8 cellular contexts compared by ENCODE assay signal in the genomic region with DNA sequence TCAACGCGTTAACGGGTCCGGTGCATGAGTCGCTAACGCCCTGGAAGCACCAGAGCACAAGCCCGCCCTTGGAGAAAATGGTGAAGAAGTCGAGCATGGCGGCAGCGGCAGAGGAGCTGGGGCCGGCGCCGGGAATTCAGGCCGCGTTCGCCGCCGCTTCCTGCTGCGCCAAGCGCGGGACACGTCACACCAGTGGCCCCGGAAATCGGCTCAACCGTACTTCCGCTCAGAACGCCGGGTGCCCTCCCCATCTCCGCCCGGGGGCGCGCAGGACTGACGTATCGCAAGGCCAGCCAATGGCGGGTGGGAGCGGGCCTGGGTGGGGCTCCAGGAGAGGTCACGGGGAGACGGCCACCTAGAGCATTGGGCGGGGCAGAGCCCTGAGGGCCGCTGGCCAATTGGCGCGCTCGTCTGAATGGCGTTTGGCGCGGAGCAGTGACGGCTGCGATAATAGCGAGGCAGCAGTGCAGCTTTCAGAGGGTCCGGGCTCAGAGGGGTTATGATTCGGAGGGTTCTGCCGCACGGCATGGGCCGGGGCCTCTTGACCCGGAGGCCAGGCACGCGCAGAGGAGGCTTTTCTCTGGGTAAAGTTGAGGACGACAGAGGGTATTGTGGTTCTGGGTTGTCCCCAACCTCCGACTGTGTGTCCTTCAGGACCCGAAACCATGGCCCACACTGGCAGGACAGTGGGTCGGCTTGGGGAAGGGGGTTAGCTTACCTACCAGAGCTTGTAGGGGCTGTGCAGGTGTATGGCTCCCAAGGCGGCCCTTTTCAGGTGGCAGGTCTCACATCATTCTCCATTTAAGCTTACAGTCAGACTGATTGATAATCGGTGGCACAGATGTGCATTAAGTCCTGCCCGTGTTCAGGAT. TPM values are rescaled to one million over a fixed set of nuclear protein-coding genes. Genes with fewer than 3 reads are reported as not detected.
DNase-seq lines count a peak whose midpoint lies in the region; ATAC-seq, FAIRE-seq and TF ChIP-seq lines count a peak whose summit lies in the region.

TSS of gene FOXRED1 (plus strand) at position 447 of the 872 bp plus-strand sequence. CDS start at position 500, 53 bp downstream.
A gene with protein sequence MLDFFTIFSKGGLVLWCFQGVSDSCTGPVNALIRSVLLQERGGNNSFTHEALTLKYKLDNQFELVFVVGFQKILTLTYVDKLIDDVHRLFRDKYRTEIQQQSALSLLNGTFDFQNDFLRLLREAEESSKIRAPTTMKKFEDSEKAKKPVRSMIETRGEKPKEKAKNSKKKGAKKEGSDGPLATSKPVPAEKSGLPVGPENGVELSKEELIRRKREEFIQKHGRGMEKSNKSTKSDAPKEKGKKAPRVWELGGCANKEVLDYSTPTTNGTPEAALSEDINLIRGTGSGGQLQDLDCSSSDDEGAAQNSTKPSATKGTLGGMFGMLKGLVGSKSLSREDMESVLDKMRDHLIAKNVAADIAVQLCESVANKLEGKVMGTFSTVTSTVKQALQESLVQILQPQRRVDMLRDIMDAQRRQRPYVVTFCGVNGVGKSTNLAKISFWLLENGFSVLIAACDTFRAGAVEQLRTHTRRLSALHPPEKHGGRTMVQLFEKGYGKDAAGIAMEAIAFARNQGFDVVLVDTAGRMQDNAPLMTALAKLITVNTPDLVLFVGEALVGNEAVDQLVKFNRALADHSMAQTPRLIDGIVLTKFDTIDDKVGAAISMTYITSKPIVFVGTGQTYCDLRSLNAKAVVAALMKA (minus strand): TSS at position 188 of the 872 bp plus-strand sequence. CDS start 91 bp downstream, at position 97.

- peak within 1 kb of the TSS; percentile 90 for H3K4me2 ChIP-seq in trophoblast cell (ENCODE audit: low read length)

- 0% methylated on average over 55 to 64 of the region's 64 CpGs for WGBS in adipose tissue, 3 donors
- no CpG with 5 or more reads among the region's 64 CpGs for WGBS in trophoblast cell (ENCODE audit: extremely low coverage, insufficient coverage, insufficient read length)
- 1% methylated on average over 48 of the region's 64 CpGs; no CpG with 5 or more reads in 1 of the 2 donors for WGBS in transverse colon (ENCODE audit: low coverage in 1 of 2), 2 donors

- CTCF ChIA-PET in T-cell (lab: Charles Lee): interaction anchor here (0.6 to 1.5 kb wide), 7 partner anchors 35 to 1516 kb away, joined by 3 to 6 read pairs (median 4); partner anchors contain the start of genes DCPS (in 1 of the 2) and FAM118B (in 1 of the 2)

- peak; percentile 99 for FAIRE-seq in GM12891 (lab: Jason Lieb, UNC)

- H2AFZ ChIP-seq in trophoblast cell (ENCODE audit: insufficient read depth, low read length, poor library complexity): peak within 1 kb of the TSS; percentile 89

- TF ChIP-seq POLR2A in GM12891 (IDR thresholded peaks at IDR 0.05; ENCODE audit: low read depth, low read length): peak; percentile 89
- TF ChIP-seq POLR2A in transverse colon (IDR thresholded peaks at IDR 0.05): peak; percentile 90

- TF ChIP-seq EP300 in transverse colon (IDR thresholded peaks at IDR 0.05; ENCODE audit: low read depth): peak; percentile 54

- no peaks in the 10 kb centered on the region for H3K27me3 Mint-ChIP-seq in T-cell

- H3K4me3 ChIP-seq in cardiac muscle cell (peak within 1 kb of the TSS; percentile 79), trophoblast cell (ENCODE audit: low read depth, low read length) (peak within 1 kb of the TSS; percentile 98), transverse colon (peak within 1 kb of the TSS; percentile 68 to 95 (median 82))

- no peak within 1 kb of the TSS for H2BK12ac ChIP-seq in trophoblast cell (ENCODE audit: low read length)

- H2AK5ac ChIP-seq in trophoblast cell (ENCODE audit: low read length): peak within 1 kb of the TSS; percentile 97

- H4K8ac ChIP-seq in trophoblast cell (ENCODE audit: low read depth, low read length): peak within 1 kb of the TSS; percentile 99

- peaks cover 4% of the 10 kb centered on the region for H3K4me1 ChIP-seq in cardiac muscle cell (ENCODE audit: low read depth)
- H3K4me1 ChIP-seq in trophoblast cell (ENCODE audit: control insufficient read depth in 1 of 2, insufficient read depth in 2 of 2, low read length in 2 of 2): peaks cover 9% of the 10 kb centered on the region in 2 experiments
- H3K4me1 ChIP-seq in transverse colon: peaks cover 9 to 21% (median 15%) of the 10 kb centered on the region in 4 donors

- intact Hi-C loops in transverse colon (cut with DNase I; ENCODE audit: low total_unique reads): no loop called here

- ATAC-seq in HG02840 (IDR thresholded peaks at IDR 0.05; ENCODE audit: low FRiP score, unreplicated experiment) (peak; percentile 99), T-cell (replicated peaks in 1 of 4) (peak; percentile 97 to 99 (median 98))

- H3K18ac ChIP-seq in trophoblast cell (ENCODE audit: low read length): peak within 1 kb of the TSS; percentile 98

- H3K27ac ChIP-seq in adipose tissue (ENCODE audit: low read depth, low read length): peak within 1 kb of the TSS; percentile 65
- H3K27ac ChIP-seq in cardiac muscle cell: peak within 1 kb of the TSS; percentile 93
- peak within 1 kb of the TSS; percentile 94 for H3K27ac ChIP-seq in trophoblast cell (ENCODE audit: low read depth, low read length)
- peak within 1 kb of the TSS; percentile 88 to 98 (median 92) for H3K27ac ChIP-seq in transverse colon

- peak within 1 kb of the TSS; percentile 92 for H4K91ac ChIP-seq in trophoblast cell (ENCODE audit: low read depth, low read length)

- no peaks in the 10 kb centered on the region for H3K9me3 Mint-ChIP-seq in T-cell

- peaks cover 7% of the 10 kb centered on the region for H3K79me1 ChIP-seq in trophoblast cell (ENCODE audit: low read length)

- DNase-seq in GM12891 (ENCODE audit: insufficient read length, low spot score) (peak; percentile 100), NCI-H1436 treated with DMSO at 0.1 percent for 48 hours (lab: John Stamatoyannopoulos, UW) (peak; percentile 85), T-cell (peak; percentile 97 to 100 (median 100)), cardiac muscle cell (ENCODE audit: low read depth in 1 of 2, low spot score in 1 of 2) (peak; percentile 99 to 100), trophoblast cell (peak; percentile 99), transverse colon (peak; percentile 100)

- H3K27ac Mint-ChIP-seq in T-cell: peak within 1 kb of the TSS; percentile 97 to 98

- H3K9me3 ChIP-seq in cardiac muscle cell (ENCODE audit: low read depth): no peaks in the 10 kb centered on the region
- H3K9me3 ChIP-seq in trophoblast cell (ENCODE audit: insufficient read depth, low read depth, low read length): no peaks in the 10 kb centered on the region
- no peaks in the 10 kb centered on the region for H3K9me3 ChIP-seq in transverse colon

- H3K4me1 Mint-ChIP-seq in T-cell: peaks cover 41 to 49% (median 43%) of the 10 kb centered on the region in 3 donors

- in situ Hi-C loops in transverse colon (cut with MboI; ENCODE audit: low pct_ligation_motif_present in 1 of 4, low pct_unique_long_range_greater_than_20kb in 1 of 4, low sequenced_read_pairs in 3 of 4): no loop called here

- peak within 1 kb of the TSS; percentile 98 for H3K14ac ChIP-seq in trophoblast cell (ENCODE audit: low read length)

- H3K4me3 Mint-ChIP-seq in T-cell: peak within 1 kb of the TSS; percentile 94 to 99 (median 97)

- H3K36me3 Mint-ChIP-seq in T-cell: peaks cover 40% of the 10 kb centered on the region

- H4K12ac ChIP-seq in trophoblast cell (ENCODE audit: low read depth, low read length): peak within 1 kb of the TSS; percentile 100

- H2BK5ac ChIP-seq in trophoblast cell (ENCODE audit: low read depth, low read length, poor library complexity): peak within 1 kb of the TSS; percentile 97

- H3K23ac ChIP-seq in trophoblast cell (ENCODE audit: low read length): no peak within 1 kb of the TSS

- POLR2A ChIA-PET in T-cell (lab: Charles Lee): interaction anchor here (0.6 to 1.2 kb wide), 6 partner anchors 13 to 678 kb away, joined by 3 to 13 read pairs (median 3); partner anchors contain the start of genes DCPS (in 1 of the 2) and TIRAP (in 1 of the 2)

- peak within 1 kb of the TSS; percentile 78 for H2BK120ac ChIP-seq in trophoblast cell (ENCODE audit: insufficient read depth, low read length, poor library complexity)

- peak within 1 kb of the TSS; percentile 97 for H3K4ac ChIP-seq in trophoblast cell (ENCODE audit: low read depth, low read length)

- H3K36me3 ChIP-seq in cardiac muscle cell: peaks cover 39% of the 10 kb centered on the region
- peaks cover 34 to 57% of the 10 kb centered on the region in 2 experiments for H3K36me3 ChIP-seq in trophoblast cell (ENCODE audit: control insufficient read depth in 1 of 2, insufficient read depth in 2 of 2, low read length in 2 of 2)
- peaks cover 0 to 28% (median 13%) of the 10 kb centered on the region in 4 donors for H3K36me3 ChIP-seq in transverse colon

- H3K79me2 ChIP-seq in trophoblast cell (ENCODE audit: control insufficient read depth, insufficient read depth, low read length, poor library complexity): peaks cover 12% of the 10 kb centered on the region

- peak within 1 kb of the TSS; percentile 99 for H3K9ac ChIP-seq in trophoblast cell (ENCODE audit: low read length)

- H3K27me3 ChIP-seq in cardiac muscle cell: no peaks in the 10 kb centered on the region
- no peaks in the 10 kb centered on the region for H3K27me3 ChIP-seq in trophoblast cell (ENCODE audit: insufficient read depth, low read length)
- H3K27me3 ChIP-seq in transverse colon: no peaks in the 10 kb centered on the region

- TF ChIP-seq CTCF in cardiac muscle cell (IDR thresholded peaks at IDR 0.05; ENCODE audit: low read depth, low read length) (no peak), transverse colon (IDR thresholded peaks at IDR 0.05) (no peak)

TF ChIP-seq in GM12891, 5 proteins besides CTCF, POLR2A, EP300 and RAD21:
- TF ChIP-seq PAX5 (IDR thresholded peaks at IDR 0.05; ENCODE audit: insufficient read depth, low read length, severe bottlenecking): peak; percentile 83
- peak; percentile 74 for TF ChIP-seq POU2F2 (IDR thresholded peaks at IDR 0.05; ENCODE audit: low read depth, low read length)
- no peak; the same call in 1 of the 2 replicates for TF ChIP-seq TAF1 (IDR thresholded peaks at IDR 0.05; ENCODE audit: low read depth, low read length)
- TF ChIP-seq POLR2AphosphoS5 (IDR thresholded peaks at IDR 0.05; ENCODE audit: low read depth, low read length): peak; percentile 87
- peak; percentile 50 for TF ChIP-seq SPI1 (IDR thresholded peaks at IDR 0.05; ENCODE audit: low read depth, low read length)

RNA-seq across cellular contexts. Expression of gene FOXRED1, which starts in this region (rescaled TPM):
- 23.0 TPM for polyA plus RNA-seq in GM12891 (2012; ENCODE audit: low read depth, missing spikeins)
- total RNA-seq in T-cell: 10 to 100 TPM; 32.5 to 38.5 (median 34.5) TPM
- 10 to 100 TPM; 10.4 to 27.7 (median 24.5) TPM for polyA plus RNA-seq in adipose tissue
- 38.5 and 38.7 TPM in 2 replicates for total RNA-seq in cardiac muscle cell
- 59.3 and 68.5 TPM in 2 replicates for polyA plus RNA-seq in cardiac muscle cell
- 17.9 and 18.3 TPM in 2 replicates for polyA plus RNA-seq in trophoblast cell (2013)
- 10 to 100 TPM; 17.2 to 51.5 (median 24.7) TPM for total RNA-seq in transverse colon

RNA-seq across cellular contexts. Expression of the second gene that starts in this region (rescaled TPM):
- polyA plus RNA-seq in GM12891 (2012; ENCODE audit: low read depth, missing spikeins): 76.3 TPM
- total RNA-seq in T-cell: 100 to 1,000 TPM; 134 to 176 (median 142) TPM
- polyA plus RNA-seq in adipose tissue: 100 to 1,000 TPM in 1 of 3 donors, 10 to 100 TPM in 2; 30.4 to 127 (median 85.5) TPM
- total RNA-seq in cardiac muscle cell: 42.9 and 60.2 TPM in 2 replicates
- polyA plus RNA-seq in cardiac muscle cell: 62.1 and 76.6 TPM in 2 replicates
- polyA plus RNA-seq in trophoblast cell (2013): 126 and 135 TPM in 2 replicates
- total RNA-seq in transverse colon: 10 to 100 TPM; 18.9 to 66.5 (median 63.5) TPM

Comparison
In these comparisons a context has a peak if more than half of its experiments do, and no peak if none do; other contexts are left out.
1. Peak in every context shown above with its lines: DNase-seq, ATAC-seq, H3K4me3 ChIP-seq and H3K27ac ChIP-seq.